Comparison of ENCODE assay signal across 1 cellular context in genomic region chrX:112714357-112714918, GRCh38.
TF ChIP-seq lines count a peak whose summit lies in the region.

No MANE protein-coding gene starts in this region.

TF ChIP-seq in GM23338, 12 proteins besides CTCF, POLR2A, EP300 and RAD21 (continued from another document):
- TF ChIP-seq ZNF462 (CRISPR knock-in tag; IDR thresholded peaks at IDR 0.05) = no peak
- no peak for TF ChIP-seq CREB1 (CRISPR knock-in tag; IDR thresholded peaks at IDR 0.05; ENCODE audit: low read depth)
- TF ChIP-seq EZH2 (IDR thresholded peaks at IDR 0.05; ENCODE audit: low read depth, unreplicated experiment) = no peak
